In the genomic region with DNA sequence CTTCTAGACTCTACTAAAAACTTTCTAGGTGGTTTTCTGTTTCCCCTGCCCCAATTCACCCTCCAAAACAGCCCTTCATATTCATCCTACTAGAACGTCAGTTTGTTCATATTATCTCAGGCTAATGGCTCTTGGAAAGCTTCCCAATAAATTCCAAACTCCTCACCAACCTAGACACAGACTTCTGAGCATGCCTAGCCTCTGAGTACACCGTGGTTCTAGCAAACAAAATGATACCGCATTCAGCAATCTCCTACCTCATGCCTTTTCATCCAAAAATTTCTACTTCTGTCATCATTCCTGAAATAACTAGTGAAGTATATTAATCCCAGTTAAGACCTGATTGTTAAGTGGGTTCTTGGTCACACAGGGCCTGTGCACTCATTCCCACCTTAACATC, we compare ENCODE assay signal across 16 cellular contexts. TPM values are rescaled to one million over a fixed set of nuclear protein-coding genes. Genes with fewer than 3 reads are reported as not detected.
DNase-seq lines count a peak whose midpoint lies in the region; ATAC-seq and TF ChIP-seq lines count a peak whose summit lies in the region.
"Had no signal": no experiment of that assay in that cellular context is flagged by ENCODE, and none has a peak within 500 bp of the region (broad histone marks: within the 10 kb centered on the region; RNA-seq: fewer than 3 reads in every experiment).

No MANE protein-coding gene starts in this region.

- DNase-seq in AG20443 (ENCODE audit: low spot score) (peak; percentile 75), LHCN-M2 (ENCODE audit: low read depth) (peak; percentile 55), cardiac fibroblast (ENCODE audit: low read depth in 2 of 2) (peak; percentile 29 to 75), myocyte (ENCODE audit: low read depth) (peak; percentile 60), NCI-H2081 treated with DMSO at 0.1 percent for 48 hours (lab: John Stamatoyannopoulos, UW) (no peak), mesothelial cell of epicardium (ENCODE audit: low spot score in 2 of 2, unreplicated experiment in 2 of 2) (no peak)
- DNase-seq in activated T-cell treated with anti-CD3 and anti-CD28 coated beads, Interleukin-2, amount 50 U/mL, for 1 hour = no peak
- DNase-seq: DMS79 treated with DMSO at 0.1 percent for 48 hours, lower lobe of right lung, NCI-H446 treated with DMSO at 0.1 percent for 48 hours, sigmoid colon, SJCRH30, transverse colon had no signal

- H3K4me1 Mint-ChIP-seq in mesothelial cell of epicardium = peaks cover 1% of the 10 kb centered on the region
- H3K4me1 Mint-ChIP-seq: neural crest cell had no signal

- no peak for ATAC-seq in HG03135 (IDR thresholded peaks at IDR 0.05; ENCODE audit: unreplicated experiment)
- ATAC-seq: lower lobe of right lung had no signal

- no peaks in the 10 kb centered on the region for H3K27me3 Mint-ChIP-seq in mesothelial cell of epicardium (ENCODE audit: low read depth)

- H3K36me3 Mint-ChIP-seq in mesothelial cell of epicardium = no peaks in the 10 kb centered on the region

- no peak for TF ChIP-seq CTCF in cardiac fibroblast (IDR thresholded peaks at IDR 0.05; ENCODE audit: low read depth, low read length)
- no peak for TF ChIP-seq CTCF in mesothelial cell of epicardium (IDR thresholded peaks at IDR 0.05; ENCODE audit: unreplicated experiment)

- H3K4me3 Mint-ChIP-seq in mesothelial cell of epicardium = no peak overlapping the region
- H3K4me3 Mint-ChIP-seq: neural crest cell had no signal

- no peak overlapping the region for H3K27ac Mint-ChIP-seq in mesothelial cell of epicardium

- H3K4me3 ChIP-seq in cardiac fibroblast (replicated peaks in 1 of 2; ENCODE audit: low read depth in 2 of 2, low read length in 2 of 2) = no peak overlapping the region
- H3K4me3 ChIP-seq: ascending aorta, lower lobe of right lung, sigmoid colon, SJCRH30, transverse colon had no signal

- H3K9me3 Mint-ChIP-seq in mesothelial cell of epicardium = no peaks in the 10 kb centered on the region
- H3K9me3 Mint-ChIP-seq: neural crest cell had no signal

RNA-seq across cellular contexts. Expression of a gene that starts 46.5 kb away (rescaled TPM):
- total RNA-seq in LHCN-M2 (2014; rRNA removed) (not detected in 2 replicates), myocyte (not detected in 2 replicates), mesothelial cell of epicardium (0.25 TPM in 1 of 3 replicates, not detected in the others)
- not detected for polyA plus RNA-seq in LHCN-M2 (2012)
- polyA plus RNA-seq in myocyte (2012) = not detected
- total RNA-seq: lower lobe of right lung, sigmoid colon, SJCRH30, transverse colon had no signal

Comparison
In these comparisons a context has a peak if more than half of its experiments do, and no peak if none do; other contexts are left out.
1. DNase-seq: peak in AG20443 (single experiment), LHCN-M2 (single experiment), cardiac fibroblast (2 of 2) and myocyte (single experiment); none in NCI-H2081 treated with DMSO at 0.1 percent for 48 hours (single experiment), activated T-cell treated with anti-CD3 and anti-CD28 coated beads, Interleukin-2, amount 50 U/mL, for 1 hour (single experiment) and mesothelial cell of epicardium (0 of 2).